ENCODE assay signal across 1 cellular context in genomic region chr5:158874814-158875213, GRCh38.
TF ChIP-seq lines count a peak whose summit lies in the region.

No MANE protein-coding gene starts in this region.

TF ChIP-seq in HEK293, 187 proteins besides CTCF, POLR2A, EP300 and RAD21 (continued from another document):
- TF ChIP-seq ZNF148 (tag by site-specific recombination; IDR thresholded peaks at IDR 0.05; ENCODE audit: borderline replicate concordance) (0 out of 2 replicates have a peak, but pooled peaks have one; percentile 27), GLI4 (tag by site-specific recombination; IDR thresholded peaks at IDR 0.05) (no peak)
- TF ChIP-seq, protein P1, sequence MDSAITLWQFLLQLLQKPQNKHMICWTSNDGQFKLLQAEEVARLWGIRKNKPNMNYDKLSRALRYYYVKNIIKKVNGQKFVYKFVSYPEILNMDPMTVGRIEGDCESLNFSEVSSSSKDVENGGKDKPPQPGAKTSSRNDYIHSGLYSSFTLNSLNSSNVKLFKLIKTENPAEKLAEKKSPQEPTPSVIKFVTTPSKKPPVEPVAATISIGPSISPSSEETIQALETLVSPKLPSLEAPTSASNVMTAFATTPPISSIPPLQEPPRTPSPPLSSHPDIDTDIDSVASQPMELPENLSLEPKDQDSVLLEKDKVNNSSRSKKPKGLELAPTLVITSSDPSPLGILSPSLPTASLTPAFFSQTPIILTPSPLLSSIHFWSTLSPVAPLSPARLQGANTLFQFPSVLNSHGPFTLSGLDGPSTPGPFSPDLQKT (IDR thresholded peaks at IDR 0.05; ENCODE audit: borderline replicate concordance, low read depth, low read length): no peak
